Comparison of ENCODE assay signal across 9 cellular contexts in genomic region chr13:33676045-33676699, GRCh38.
DNase-seq lines count a peak whose midpoint lies in the region; ATAC-seq and TF ChIP-seq lines count a peak whose summit lies in the region.
"Had no signal": no experiment of that assay in that cellular context is flagged by ENCODE, and none has a peak within 500 bp of the region (broad histone marks: within the 10 kb centered on the region; RNA-seq: fewer than 3 reads in every experiment).

No MANE protein-coding gene starts in this region.

- peaks cover 42% of the 10 kb centered on the region for H3K4me1 Mint-ChIP-seq in activated T-helper 2 cell treated with anti-CD3 and anti-CD28 coated beads, Interferon-gamma antibody, Interleukin-2, Interleukin-4, amounts not matched to agents 10 μg/mL and 5 μg/mL and 100 μg/mL, durations not matched to agents 14 hours and 24 hours and 36 hours (ENCODE audit: low read depth)

- no peaks in the 10 kb centered on the region for H3K9me3 ChIP-seq in subcutaneous abdominal adipose tissue (ENCODE audit: control insufficient read depth in 5 of 5, low read length in 5 of 5)

- H3K27me3 Mint-ChIP-seq in activated T-helper 2 cell treated with anti-CD3 and anti-CD28 coated beads, Interferon-gamma antibody, Interleukin-2, Interleukin-4, amounts not matched to agents 10 μg/mL and 5 μg/mL and 100 μg/mL, durations not matched to agents 14 hours and 24 hours and 36 hours (ENCODE audit: low read depth) = no peaks in the 10 kb centered on the region

- no peak for TF ChIP-seq CTCF in kidney epithelial cell (IDR thresholded peaks at IDR 0.05; ENCODE audit: insufficient read depth, low read length, poor library complexity, severe bottlenecking)

- peaks cover 3% of the 10 kb centered on the region for H3K9me3 Mint-ChIP-seq in activated T-helper 2 cell treated with anti-CD3 and anti-CD28 coated beads, Interferon-gamma antibody, Interleukin-2, Interleukin-4, amounts not matched to agents 10 μg/mL and 5 μg/mL and 100 μg/mL, durations not matched to agents 14 hours and 24 hours and 36 hours

- no peak for ATAC-seq in HG03342 (IDR thresholded peaks at IDR 0.05; ENCODE audit: unreplicated experiment)

- peak; percentile 12 for DNase-seq in NCI-H2107 treated with DMSO at 0.1 percent for 48 hours (lab: John Stamatoyannopoulos, UW; ENCODE audit: unreplicated experiment)
- no peak for DNase-seq in NCI-H2107 (lab: John Stamatoyannopoulos, UW)
- no peak for DNase-seq in activated T-helper 2 cell treated with anti-CD3 and anti-CD28 coated beads, Interferon-gamma antibody, Interleukin-2, Interleukin-4, amounts not matched to agents 10 μg/mL and 5 μg/mL and 100 μg/mL, durations not matched to agents 14 hours and 24 hours and 36 hours (ENCODE audit: low spot score)
- DNase-seq in kidney epithelial cell (ENCODE audit: low read depth) = no peak
- DNase-seq in DMS79 (lab: John Stamatoyannopoulos, UW) = no peak
- DNase-seq in GF-D8 (lab: John Stamatoyannopoulos, UW) = no peak

- peak overlapping the region; percentile 61 for H3K27ac Mint-ChIP-seq in activated T-helper 2 cell treated with anti-CD3 and anti-CD28 coated beads, Interferon-gamma antibody, Interleukin-2, Interleukin-4, amounts not matched to agents 10 μg/mL and 5 μg/mL and 100 μg/mL, durations not matched to agents 14 hours and 24 hours and 36 hours

- intact Hi-C loops in activated T-helper 2 cell treated with anti-CD3 and anti-CD28 coated beads, Interferon-gamma antibody, Interleukin-2, Interleukin-4, amounts not matched to agents 10 μg/mL and 5 μg/mL and 100 μg/mL, durations not matched to agents 14 hours and 24 hours and 36 hours (cut with micrococcal nuclease) = loop anchor here (5.0 kb wide), 1 partner anchor 141 kb away; the partner anchor contains the start of gene RFC3

- H3K27me3 ChIP-seq in kidney epithelial cell (ENCODE audit: control insufficient read depth, insufficient read depth, low read length) = no peaks in the 10 kb centered on the region
- no peaks in the 10 kb centered on the region for H3K27me3 ChIP-seq in subcutaneous abdominal adipose tissue (ENCODE audit: control insufficient read depth in 5 of 5, insufficient read depth in 4 of 5, low read length in 5 of 5)
- H3K27me3 ChIP-seq: BLaER1 treated with 17β-estradiol and CSF1 and Interleukin-3, amounts not matched to agents 10 nM and 100 nM had no signal

- peaks cover 0 to 42% (median 27%) of the 10 kb centered on the region in 5 donors for H3K4me1 ChIP-seq in subcutaneous abdominal adipose tissue (ENCODE audit: control insufficient read depth in 5 of 5, insufficient read depth in 5 of 5, low read length in 5 of 5)

- peak overlapping the region; percentile 24 for H3K4me3 ChIP-seq in kidney epithelial cell (ENCODE audit: low read depth, low read length)
- peak overlapping the region; percentile 59 to 91 (median 70) for H3K4me3 ChIP-seq in subcutaneous abdominal adipose tissue (ENCODE audit: low read depth in 1 of 5, low read length in 5 of 5)
- H3K4me3 ChIP-seq: BLaER1 treated with 17β-estradiol and CSF1 and Interleukin-3, amounts not matched to agents 10 nM and 100 nM had no signal

- peaks cover 4% of the 10 kb centered on the region for H3K36me3 Mint-ChIP-seq in activated T-helper 2 cell treated with anti-CD3 and anti-CD28 coated beads, Interferon-gamma antibody, Interleukin-2, Interleukin-4, amounts not matched to agents 10 μg/mL and 5 μg/mL and 100 μg/mL, durations not matched to agents 14 hours and 24 hours and 36 hours (ENCODE audit: low read depth)

- H3K9ac ChIP-seq in subcutaneous abdominal adipose tissue (ENCODE audit: low read length in 5 of 5) = peak overlapping the region in 4 of 5 donors; percentile 18 to 81 (median 52)
- H3K9ac ChIP-seq: BLaER1 treated with 17β-estradiol and CSF1 and Interleukin-3, amounts not matched to agents 10 nM and 100 nM had no signal

- H3K27ac ChIP-seq in subcutaneous abdominal adipose tissue (ENCODE audit: low read depth, low read length) = peak overlapping the region; percentile 26
- H3K27ac ChIP-seq: BLaER1 treated with 17β-estradiol and CSF1 and Interleukin-3, amounts not matched to agents 10 nM and 100 nM had no signal

- H3K36me3 ChIP-seq in kidney epithelial cell (ENCODE audit: control insufficient read depth, insufficient read depth, low read length) = no peaks in the 10 kb centered on the region
- no peaks in the 10 kb centered on the region for H3K36me3 ChIP-seq in subcutaneous abdominal adipose tissue (ENCODE audit: control insufficient read depth in 5 of 5, insufficient read depth in 5 of 5, low read length in 5 of 5)
- H3K36me3 ChIP-seq: BLaER1 treated with 17β-estradiol and CSF1 and Interleukin-3, amounts not matched to agents 10 nM and 100 nM had no signal

- H3K4me3 Mint-ChIP-seq in activated T-helper 2 cell treated with anti-CD3 and anti-CD28 coated beads, Interferon-gamma antibody, Interleukin-2, Interleukin-4, amounts not matched to agents 10 μg/mL and 5 μg/mL and 100 μg/mL, durations not matched to agents 14 hours and 24 hours and 36 hours (ENCODE audit: low read depth) = peak overlapping the region; percentile 66
